8 cellular contexts compared by ENCODE assay signal in the genomic region with DNA sequence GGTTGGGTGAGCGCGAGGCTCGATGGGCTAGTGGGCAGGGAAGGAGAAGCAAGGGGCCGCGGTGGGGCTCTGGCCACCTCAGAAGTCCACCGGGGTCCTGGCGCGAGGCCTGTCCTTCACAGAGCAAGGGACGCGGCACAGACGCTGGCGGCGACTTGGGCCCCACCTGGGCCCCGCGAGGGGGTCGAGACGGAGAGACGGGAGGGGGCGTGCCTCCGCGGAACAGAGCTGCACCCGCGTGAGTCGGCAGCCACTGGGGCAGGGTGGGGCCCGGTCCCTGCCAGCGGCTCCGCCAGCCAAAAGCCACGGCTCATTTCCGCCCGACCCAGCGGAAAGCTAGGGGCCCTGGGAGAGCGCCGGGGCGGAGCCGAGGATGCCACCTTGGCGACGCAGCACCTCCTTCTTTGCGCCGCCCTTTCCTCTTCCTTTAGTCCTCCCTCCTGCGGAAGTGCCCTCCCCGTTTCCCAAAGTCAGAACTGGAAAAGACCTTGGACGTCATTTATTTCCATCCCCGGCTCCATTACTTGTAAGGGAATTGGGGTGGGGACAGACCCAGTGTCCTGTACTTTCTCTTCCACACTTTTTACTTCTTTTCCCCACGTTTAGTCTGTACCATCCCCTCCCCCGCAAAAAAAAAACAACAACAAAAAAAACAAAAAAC. TPM values are rescaled to one million over a fixed set of nuclear protein-coding genes. Genes with fewer than 3 reads are reported as not detected.
DNase-seq lines count a peak whose midpoint lies in the region; ATAC-seq and TF ChIP-seq lines count a peak whose summit lies in the region.

Gene CUL7, minus strand, starts transcription at position 307 of the 661 bp plus-strand sequence. CDS start 1,063 bp downstream, outside the sequence.

- peaks cover 9 to 27% of the 10 kb centered on the region in 2 donors for H3K36me3 ChIP-seq in ascending aorta
- H3K36me3 ChIP-seq in uterus = no peaks in the 10 kb centered on the region

- intact Hi-C loops in ascending aorta (cut with DNase I) (loop anchor here (1.0 to 5.0 kb wide), 5 partner anchors 67 to 151 kb away; partner anchors contain the start of genes CNPY3, PEX6 and PPP2R5D), right cardiac atrium (cut with DNase I) (loop anchor here in 2 of 4 donors (5.0 kb wide), 2 partner anchors 36 to 41 kb away; partner anchors contain the start of genes KLHDC3 (in 1 of the 2) and MEA1 (in 1 of the 2)), uterus (cut with DNase I; ENCODE audit: low total_unique reads) (no loop called here)

- 1% methylated on average over 45 of the region's 45 CpGs for WGBS in right cardiac atrium

- peak within 1 kb of the TSS; percentile 99 for H3K4me3 Mint-ChIP-seq in T-helper 2 cell treated with Interferon-gamma antibody and Interleukin-4, amounts not matched to agents 5 μg/mL and 100 μg/mL, for 36 hours

- H3K27me3 ChIP-seq in ascending aorta = no peaks in the 10 kb centered on the region
- H3K27me3 ChIP-seq in right cardiac atrium (ENCODE audit: control insufficient read depth, insufficient read depth) = no peaks in the 10 kb centered on the region
- no peaks in the 10 kb centered on the region for H3K27me3 ChIP-seq in uterus

- peaks cover 40% of the 10 kb centered on the region for H3K4me1 Mint-ChIP-seq in T-helper 2 cell treated with Interferon-gamma antibody and Interleukin-4, amounts not matched to agents 5 μg/mL and 100 μg/mL, for 36 hours (ENCODE audit: low read depth)

- H3K4me1 ChIP-seq in ascending aorta (peaks cover 5 to 22% of the 10 kb centered on the region in 2 donors), right cardiac atrium (ENCODE audit: control insufficient read depth, insufficient read depth, low read length) (peaks cover 2% of the 10 kb centered on the region), uterus (peaks cover 0 to 13% of the 10 kb centered on the region in 2 donors)

- TF ChIP-seq CTCF in ascending aorta (IDR thresholded peaks at IDR 0.05) (no peak), uterus (IDR thresholded peaks at IDR 0.05) (peak in 2 of 4 experiments; percentile 28 to 32)

- peak; percentile 57 to 82 for TF ChIP-seq POLR2A in uterus (IDR thresholded peaks at IDR 0.05)

- peak; percentile 90 for ATAC-seq in GM18502 (IDR thresholded peaks at IDR 0.05; ENCODE audit: poor library complexity, unreplicated experiment)
- ATAC-seq in HG02943 (IDR thresholded peaks at IDR 0.05; ENCODE audit: low read depth, unreplicated experiment) = peak; percentile 56
- ATAC-seq in right cardiac atrium = peak; percentile 97 to 98

- H3K9me3 Mint-ChIP-seq in T-helper 2 cell treated with Interferon-gamma antibody and Interleukin-4, amounts not matched to agents 5 μg/mL and 100 μg/mL, for 36 hours = no peaks in the 10 kb centered on the region

- H3K36me3 Mint-ChIP-seq in T-helper 2 cell treated with Interferon-gamma antibody and Interleukin-4, amounts not matched to agents 5 μg/mL and 100 μg/mL, for 36 hours (ENCODE audit: low read depth) = peaks cover 38% of the 10 kb centered on the region

- H3K27ac ChIP-seq in ascending aorta = peak within 1 kb of the TSS; percentile 87 to 98
- peak within 1 kb of the TSS; percentile 78 for H3K27ac ChIP-seq in right cardiac atrium (ENCODE audit: low read length)
- peak within 1 kb of the TSS; percentile 92 to 97 for H3K27ac ChIP-seq in uterus

- no peaks in the 10 kb centered on the region for H3K27me3 Mint-ChIP-seq in T-helper 2 cell treated with Interferon-gamma antibody and Interleukin-4, amounts not matched to agents 5 μg/mL and 100 μg/mL, for 36 hours (ENCODE audit: low read depth)

- DNase-seq in NCI-H2029 (lab: John Stamatoyannopoulos, UW) = peak; percentile 96
- DNase-seq in T-helper 2 cell treated with Interferon-gamma antibody and Interleukin-4, amounts not matched to agents 5 μg/mL and 100 μg/mL, for 36 hours (ENCODE audit: low spot score) = peak; percentile 92
- peak; percentile 69 to 96 for DNase-seq in ascending aorta (ENCODE audit: low spot score in 2 of 2)
- DNase-seq in right cardiac atrium = peak; percentile 96 to 98 (median 97)
- peak; percentile 84 for DNase-seq in putamen (ENCODE audit: low spot score)
- peak; percentile 93 for DNase-seq in uterus

- peak within 1 kb of the TSS; percentile 71 for H3K4me3 ChIP-seq in ascending aorta
- H3K4me3 ChIP-seq in right cardiac atrium (ENCODE audit: low read length) = peak within 1 kb of the TSS; percentile 55
- H3K4me3 ChIP-seq in uterus = peak within 1 kb of the TSS; percentile 72 to 79

- H3K9me3 ChIP-seq in ascending aorta = no peaks in the 10 kb centered on the region
- H3K9me3 ChIP-seq in right cardiac atrium (ENCODE audit: control insufficient read depth, low read length) = no peaks in the 10 kb centered on the region
- no peaks in the 10 kb centered on the region for H3K9me3 ChIP-seq in uterus

- peak within 1 kb of the TSS; percentile 99 for H3K27ac Mint-ChIP-seq in T-helper 2 cell treated with Interferon-gamma antibody and Interleukin-4, amounts not matched to agents 5 μg/mL and 100 μg/mL, for 36 hours

RNA-seq across cellular contexts. Expression of gene CUL7, which starts in this region (rescaled TPM):
- 26.7 TPM for total RNA-seq in ascending aorta
- total RNA-seq in right cardiac atrium = 1 to 10 TPM; 6.7 to 9.6 (median 9.2) TPM
- polyA plus RNA-seq in right cardiac atrium = 4.5 TPM
- 10 to 100 TPM in 2 of 4 donors, 1 to 10 TPM in 2; 6.4 to 65.1 (median 18.9) TPM for total RNA-seq in uterus

Comparison
In these comparisons a context has a peak if more than half of its experiments do, and no peak if none do; other contexts are left out.
1. Peak in every context shown above with its lines: DNase-seq, ATAC-seq, H3K4me3 ChIP-seq and H3K27ac ChIP-seq.